15 cellular contexts compared by ENCODE assay signal in the genomic region with DNA sequence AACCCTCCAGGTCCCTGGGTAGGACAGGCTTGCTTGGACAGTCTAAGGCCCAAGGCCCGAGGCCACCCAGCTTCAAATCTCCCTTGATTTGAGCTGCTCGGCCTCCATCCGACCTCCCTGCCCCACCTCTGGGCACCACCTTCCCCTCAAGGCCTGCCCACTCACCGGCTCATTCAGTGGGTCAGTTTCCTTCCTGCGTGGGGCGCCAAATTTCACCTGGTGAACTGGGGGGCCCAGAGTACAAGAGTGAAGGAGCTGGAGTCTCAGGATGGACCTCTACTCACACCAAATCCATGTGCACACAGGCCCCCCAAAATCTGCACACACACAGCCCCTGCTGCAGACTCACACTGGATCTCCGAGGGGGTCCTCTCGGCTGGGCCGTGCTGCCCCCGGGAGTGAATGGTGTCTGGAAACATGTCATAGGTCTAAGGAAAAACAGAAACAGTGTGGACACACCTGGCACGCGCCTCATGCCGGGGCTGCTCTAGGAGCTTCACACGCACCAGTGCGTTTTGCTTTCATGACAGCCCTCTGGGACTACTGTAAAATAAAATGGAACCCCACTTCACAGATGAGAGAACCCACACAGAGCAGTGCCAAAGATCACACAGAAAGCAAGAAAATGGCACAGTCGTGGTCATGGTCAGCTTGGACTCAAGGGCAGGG. TPM values are rescaled to one million over a fixed set of nuclear protein-coding genes. Genes with fewer than 3 reads are reported as not detected.
DNase-seq lines count a peak whose midpoint lies in the region; ATAC-seq, FAIRE-seq and TF ChIP-seq lines count a peak whose summit lies in the region.
"Had no signal": no experiment of that assay in that cellular context is flagged by ENCODE, and none has a peak within 500 bp of the region (broad histone marks: within the 10 kb centered on the region; RNA-seq: fewer than 3 reads in every experiment).

No MANE protein-coding gene starts in this region.

- H3K36me3 Mint-ChIP-seq in activated CD4-positive, alpha-beta memory T cell treated with anti-CD3 and anti-CD28 coated beads, Interleukin-2, amount 10 ng/mL, durations not matched to agents 7 days and 5 days (ENCODE audit: low read depth): peaks cover 40% of the 10 kb centered on the region
- H3K36me3 Mint-ChIP-seq in nephron (ENCODE audit: low read depth): peaks cover 14% of the 10 kb centered on the region
- H3K36me3 Mint-ChIP-seq in nephron progenitor cell (ENCODE audit: low read depth): peaks cover 8% of the 10 kb centered on the region

- ATAC-seq in HG02610 (IDR thresholded peaks at IDR 0.05; ENCODE audit: unreplicated experiment): no peak

- H3K27ac Mint-ChIP-seq in activated CD4-positive, alpha-beta memory T cell treated with anti-CD3 and anti-CD28 coated beads, Interleukin-2, amount 10 ng/mL, durations not matched to agents 7 days and 5 days: peak overlapping the region; percentile 18
- H3K27ac Mint-ChIP-seq in nephron: peak overlapping the region; percentile 77 to 89 (median 79)
- no peak overlapping the region for H3K27ac Mint-ChIP-seq in nephron progenitor cell
- H3K27ac Mint-ChIP-seq: activated naive CD4-positive, alpha-beta T cell treated with anti-CD3 and anti-CD28 coated beads, Interleukin-2, amount 50 U/mL, for 24 hours had no signal

- TF ChIP-seq CTCF in nephron (IDR thresholded peaks at IDR 0.05; ENCODE audit: unreplicated experiment in 3 of 3) (no peak), nephron progenitor cell (IDR thresholded peaks at IDR 0.05) (no peak)

- H3K4me1 Mint-ChIP-seq in activated CD4-positive, alpha-beta memory T cell treated with anti-CD3 and anti-CD28 coated beads, Interleukin-2, amount 10 ng/mL, durations not matched to agents 7 days and 5 days: peaks cover 52% of the 10 kb centered on the region
- H3K4me1 Mint-ChIP-seq in nephron (peaks cover 15% of the 10 kb centered on the region), nephron progenitor cell (peaks cover 41% of the 10 kb centered on the region)

- POLR2A ChIA-PET in activated CD4-positive, alpha-beta memory T cell treated with anti-CD3 and anti-CD28 coated beads, Interleukin-2, amount 10 ng/mL, durations not matched to agents 7 days and 5 days (lab: Charles Lee): interaction anchor here (0.9 to 1.6 kb wide), 2 partner anchors 14 to 20 kb away, joined by 3 to 5 read pairs; no protein-coding TSS in a partner anchor

- peak; percentile 80 for FAIRE-seq in GM19239 (lab: Jason Lieb, UNC)

- DNase-seq in COLO668 (lab: John Stamatoyannopoulos, UW; ENCODE audit: unreplicated experiment) (peak; percentile 30), GM19239 (ENCODE audit: insufficient read length, low spot score) (no peak), AML-193 (lab: John Stamatoyannopoulos, UW) (no peak), nephron progenitor cell (no peak), NCI-H510A (lab: John Stamatoyannopoulos, UW) (no peak)
- no peak for DNase-seq in activated CD4-positive, alpha-beta memory T cell treated with anti-CD3 and anti-CD28 coated beads, Interleukin-2, amount 10 ng/mL, durations not matched to agents 7 days and 5 days
- DNase-seq: CD4-positive, CD25-positive, alpha-beta regulatory T cell; central memory CD4-positive, alpha-beta T cell; foreskin melanocyte; MV-4-11; stimulated activated CD4-positive, alpha-beta T cell treated with anti-CD3 and anti-CD28 coated beads, Interleukin-1b, Interleukin-23, amount 100 ng/mL, for 48 hours; WERI-Rb-1 had no signal

- H3K27me3 Mint-ChIP-seq in activated CD4-positive, alpha-beta memory T cell treated with anti-CD3 and anti-CD28 coated beads, Interleukin-2, amount 10 ng/mL, durations not matched to agents 7 days and 5 days: no peaks in the 10 kb centered on the region
- H3K27me3 Mint-ChIP-seq in nephron (ENCODE audit: low read depth) (no peaks in the 10 kb centered on the region), nephron progenitor cell (ENCODE audit: low read depth, poor library complexity) (no peaks in the 10 kb centered on the region)
- H3K27me3 Mint-ChIP-seq: activated naive CD4-positive, alpha-beta T cell treated with anti-CD3 and anti-CD28 coated beads, Interleukin-2, amount 50 U/mL, for 24 hours; CD4-positive, CD25-positive, alpha-beta regulatory T cell had no signal

- no peaks in the 10 kb centered on the region for H3K9me3 Mint-ChIP-seq in activated CD4-positive, alpha-beta memory T cell treated with anti-CD3 and anti-CD28 coated beads, Interleukin-2, amount 10 ng/mL, durations not matched to agents 7 days and 5 days
- H3K9me3 Mint-ChIP-seq in nephron: no peaks in the 10 kb centered on the region
- no peaks in the 10 kb centered on the region for H3K9me3 Mint-ChIP-seq in nephron progenitor cell
- H3K9me3 Mint-ChIP-seq: activated naive CD4-positive, alpha-beta T cell treated with anti-CD3 and anti-CD28 coated beads, Interleukin-2, amount 50 U/mL, for 24 hours; CD4-positive, CD25-positive, alpha-beta regulatory T cell had no signal

- no peak overlapping the region for H3K4me3 Mint-ChIP-seq in activated CD4-positive, alpha-beta memory T cell treated with anti-CD3 and anti-CD28 coated beads, Interleukin-2, amount 10 ng/mL, durations not matched to agents 7 days and 5 days
- peak overlapping the region; percentile 34 to 76 (median 69) for H3K4me3 Mint-ChIP-seq in nephron
- no peak overlapping the region for H3K4me3 Mint-ChIP-seq in nephron progenitor cell
- H3K4me3 Mint-ChIP-seq: activated naive CD4-positive, alpha-beta T cell treated with anti-CD3 and anti-CD28 coated beads, Interleukin-2, amount 50 U/mL, for 24 hours had no signal

- CTCF ChIA-PET in activated CD4-positive, alpha-beta memory T cell treated with anti-CD3 and anti-CD28 coated beads, Interleukin-2, amount 10 ng/mL, durations not matched to agents 7 days and 5 days (lab: Charles Lee): interaction anchor here (1.2 to 1.7 kb wide), 2 partner anchors 11 to 13 kb away, joined by 3 to 12 read pairs; no protein-coding TSS in a partner anchor

RNA-seq across cellular contexts. Expression of gene MAP4K2, which starts 3.6 kb away (rescaled TPM):
- total RNA-seq in activated CD4-positive, alpha-beta memory T cell treated with anti-CD3 and anti-CD28 coated beads, Interleukin-2, amount 10 ng/mL, durations not matched to agents 7 days and 5 days: 10 to 100 TPM; 95.6 to 98.0 TPM

RNA-seq across cellular contexts. Expression of gene MEN1, which starts 11.0 kb away (rescaled TPM):
- 10 to 100 TPM; 32.5 to 33.4 TPM for total RNA-seq in activated CD4-positive, alpha-beta memory T cell treated with anti-CD3 and anti-CD28 coated beads, Interleukin-2, amount 10 ng/mL, durations not matched to agents 7 days and 5 days

RNA-seq across cellular contexts. Expression of gene SF1, which starts 21.0 kb away (rescaled TPM):
- total RNA-seq in activated CD4-positive, alpha-beta memory T cell treated with anti-CD3 and anti-CD28 coated beads, Interleukin-2, amount 10 ng/mL, durations not matched to agents 7 days and 5 days: 100 to 1,000 TPM; 385 to 390 TPM

RNA-seq across cellular contexts. Expression of gene PYGM, which starts 39.6 kb away (rescaled TPM):
- 1 to 10 TPM; 3.1 to 4.0 TPM for total RNA-seq in activated CD4-positive, alpha-beta memory T cell treated with anti-CD3 and anti-CD28 coated beads, Interleukin-2, amount 10 ng/mL, durations not matched to agents 7 days and 5 days

RNA-seq across cellular contexts. Expression of gene CDC42BPG, which starts 45.1 kb away (rescaled TPM):
- total RNA-seq in activated CD4-positive, alpha-beta memory T cell treated with anti-CD3 and anti-CD28 coated beads, Interleukin-2, amount 10 ng/mL, durations not matched to agents 7 days and 5 days: under 1 TPM; 0.65 to 0.70 TPM

Comparison
In these comparisons a context has a peak if more than half of its experiments do, and no peak if none do; other contexts are left out.
1. H3K4me3 Mint-ChIP-seq: peak in nephron (3 of 3); none in activated CD4-positive, alpha-beta memory T cell treated with anti-CD3 and anti-CD28 coated beads, Interleukin-2, amount 10 ng/mL, durations not matched to agents 7 days and 5 days (single experiment) and nephron progenitor cell (single experiment).